Comparison of ENCODE assay signal across 21 cellular contexts in genomic region chr4:95091272-95091671, GRCh38.
DNase-seq lines count a peak whose midpoint lies in the region; ATAC-seq, FAIRE-seq and TF ChIP-seq lines count a peak whose summit lies in the region.
"Had no signal": no experiment of that assay in that cellular context is flagged by ENCODE, and none has a peak within 500 bp of the region (broad histone marks: within the 10 kb centered on the region; RNA-seq: fewer than 3 reads in every experiment).

No MANE protein-coding gene starts in this region.

- no peak for DNase-seq in Right ventricle myocardium superior
- no peak for DNase-seq in left ventricle myocardium inferior
- DNase-seq in adipocyte (ENCODE audit: low read depth): peak; percentile 65
- peak; percentile 72 for DNase-seq in iris pigment epithelial cell (ENCODE audit: low read depth)
- no peak for DNase-seq in CD8-positive, alpha-beta T cell
- no peak for DNase-seq in HK-2 (ENCODE audit: unreplicated experiment)
- DNase-seq in kidney: no peak
- DNase-seq: ACHN; activated CD4-positive, alpha-beta T cell treated with anti-CD3 and anti-CD28 coated beads, Interleukin-2, amount 50 U/mL, for 4 hours; CD8-positive, alpha-beta memory T cell; NCI-H1092; NCI-H2107; NCI-H526 treated with DMSO at 0.1 percent for 48 hours; spleen; SW 1271 had no signal

- H3K4me1 ChIP-seq in left ventricle myocardium inferior (peaks cover 4% of the 10 kb centered on the region), adipocyte (ENCODE audit: control insufficient read depth, insufficient read depth, low read length) (peaks cover 14% of the 10 kb centered on the region), kidney (ENCODE audit: control insufficient read depth in 1 of 2, insufficient read depth in 1 of 2, low read depth in 1 of 2, low read length in 2 of 2) (no peaks in the 10 kb centered on the region)
- H3K4me1 ChIP-seq in CD8-positive, alpha-beta T cell (ENCODE audit: insufficient read depth, low read length): no peaks in the 10 kb centered on the region
- H3K4me1 ChIP-seq: HAP-1, spleen had no signal

- H3K9ac ChIP-seq in adipocyte (ENCODE audit: low read length) (no peak overlapping the region), kidney (ENCODE audit: low read length in 2 of 2) (no peak overlapping the region)

- no peak overlapping the region for H3K4me3 Mint-ChIP-seq in CD8-positive, alpha-beta T cell
- H3K4me3 Mint-ChIP-seq: activated naive CD8-positive, alpha-beta T cell; CD8-positive, alpha-beta memory T cell; stimulated activated memory B cell treated with anti-CD40 and anti-IgM and Interleukin-4, amounts not matched to agents 10 μg/mL and 1 μg/mL and 100 μg/mL, for 72 hours had no signal

- H3K27me3 ChIP-seq in left ventricle myocardium inferior (ENCODE audit: low read depth): no peaks in the 10 kb centered on the region
- no peaks in the 10 kb centered on the region for H3K27me3 ChIP-seq in adipocyte (replicated peaks; ENCODE audit: control insufficient read depth, insufficient read depth, low read length)
- no peaks in the 10 kb centered on the region for H3K27me3 ChIP-seq in CD8-positive, alpha-beta T cell (ENCODE audit: insufficient read depth, low read length)
- H3K27me3 ChIP-seq: gastroesophageal sphincter, spleen had no signal

- TF ChIP-seq CTCF in left ventricle myocardium inferior (IDR thresholded peaks at IDR 0.05; ENCODE audit: borderline replicate concordance): no peak
- no peak for TF ChIP-seq CTCF in CD8-positive, alpha-beta T cell (IDR thresholded peaks at IDR 0.05)
- TF ChIP-seq CTCF in kidney (IDR thresholded peaks at IDR 0.05; ENCODE audit: borderline replicate concordance, extremely low read depth, insufficient read depth): no peak

- intact Hi-C loops in Right ventricle myocardium superior (cut with DNase I): no loop called here
- intact Hi-C loops in left ventricle myocardium inferior (cut with micrococcal nuclease): no loop called here
- intact Hi-C loops in CD8-positive, alpha-beta T cell (cut with DNase I, micrococcal nuclease): loop anchor here in 1 of 2 experiments (10.0 kb wide), 1 partner anchor 466 kb away; no protein-coding TSS in a partner anchor
- intact Hi-C loops in kidney (cut with DNase I): no loop called here

- no peaks in the 10 kb centered on the region for H3K27me3 Mint-ChIP-seq in CD8-positive, alpha-beta T cell (ENCODE audit: low read depth)
- H3K27me3 Mint-ChIP-seq: activated naive CD8-positive, alpha-beta T cell; CD8-positive, alpha-beta memory T cell; stimulated activated memory B cell treated with anti-CD40 and anti-IgM and Interleukin-4, amounts not matched to agents 10 μg/mL and 1 μg/mL and 100 μg/mL, for 72 hours had no signal

- H3K27ac ChIP-seq in left ventricle myocardium inferior (replicated peaks): no peak overlapping the region
- no peak overlapping the region for H3K27ac ChIP-seq in CD8-positive, alpha-beta T cell (ENCODE audit: low read depth, low read length)
- H3K27ac ChIP-seq in kidney (ENCODE audit: low read depth in 2 of 2, low read length in 2 of 2): no peak overlapping the region
- H3K27ac ChIP-seq: spleen had no signal

- no peak overlapping the region for H3K4me3 ChIP-seq in left ventricle myocardium inferior
- H3K4me3 ChIP-seq in adipocyte (ENCODE audit: low read length): no peak overlapping the region
- H3K4me3 ChIP-seq in CD8-positive, alpha-beta T cell (ENCODE audit: low read depth, low read length): no peak overlapping the region
- H3K4me3 ChIP-seq in kidney (ENCODE audit: low read length in 2 of 2): no peak overlapping the region
- H3K4me3 ChIP-seq: gastroesophageal sphincter, HAP-1, spleen had no signal

- H3K9me3 ChIP-seq in left ventricle myocardium inferior (replicated peaks) (no peaks in the 10 kb centered on the region), adipocyte (ENCODE audit: control insufficient read depth, low read length) (no peaks in the 10 kb centered on the region), kidney (ENCODE audit: control insufficient read depth in 1 of 2, low read length in 2 of 2) (no peaks in the 10 kb centered on the region)
- no peaks in the 10 kb centered on the region for H3K9me3 ChIP-seq in CD8-positive, alpha-beta T cell (ENCODE audit: low read length)
- H3K9me3 ChIP-seq: gastroesophageal sphincter, HAP-1, spleen had no signal

- H3K36me3 Mint-ChIP-seq in CD8-positive, alpha-beta T cell: no peaks in the 10 kb centered on the region
- H3K36me3 Mint-ChIP-seq: activated naive CD8-positive, alpha-beta T cell; CD8-positive, alpha-beta memory T cell; stimulated activated memory B cell treated with anti-CD40 and anti-IgM and Interleukin-4, amounts not matched to agents 10 μg/mL and 1 μg/mL and 100 μg/mL, for 72 hours had no signal

- H3K27ac Mint-ChIP-seq in CD8-positive, alpha-beta T cell: no peak overlapping the region
- H3K27ac Mint-ChIP-seq: activated naive CD8-positive, alpha-beta T cell; CD8-positive, alpha-beta memory T cell; stimulated activated memory B cell treated with anti-CD40 and anti-IgM and Interleukin-4, amounts not matched to agents 10 μg/mL and 1 μg/mL and 100 μg/mL, for 72 hours had no signal

- CTCF ChIA-PET in CD8-positive, alpha-beta T cell (lab: Charles Lee): no interaction called here

- no peaks in the 10 kb centered on the region for H3K9me3 Mint-ChIP-seq in CD8-positive, alpha-beta T cell
- H3K9me3 Mint-ChIP-seq: stimulated activated memory B cell treated with anti-CD40 and anti-IgM and Interleukin-4, amounts not matched to agents 10 μg/mL and 1 μg/mL and 100 μg/mL, for 72 hours had no signal

- H3K4me1 Mint-ChIP-seq in CD8-positive, alpha-beta T cell (ENCODE audit: low read depth): no peaks in the 10 kb centered on the region
- H3K4me1 Mint-ChIP-seq: CD8-positive, alpha-beta memory T cell; stimulated activated memory B cell treated with anti-CD40 and anti-IgM and Interleukin-4, amounts not matched to agents 10 μg/mL and 1 μg/mL and 100 μg/mL, for 72 hours had no signal

- peak; percentile 25 for ATAC-seq in Right ventricle myocardium superior (ENCODE audit: poor library complexity)
- no peak for ATAC-seq in CD8-positive, alpha-beta T cell
- ATAC-seq in HG02571 (IDR thresholded peaks at IDR 0.05; ENCODE audit: unreplicated experiment): no peak
- ATAC-seq: gastroesophageal sphincter; stimulated activated memory B cell treated with anti-CD40 and anti-IgM and Interleukin-4, amounts not matched to agents 10 μg/mL and 1 μg/mL and 100 μg/mL, for 72 hours had no signal

- no peak for FAIRE-seq in kidney (lab: Jason Lieb, UNC)
- FAIRE-seq: GM12891 had no signal

- POLR2A ChIA-PET in CD8-positive, alpha-beta T cell (lab: Charles Lee): no interaction called here

- no peaks in the 10 kb centered on the region for H3K36me3 ChIP-seq in left ventricle myocardium inferior
- no peaks in the 10 kb centered on the region for H3K36me3 ChIP-seq in adipocyte (ENCODE audit: control insufficient read depth, insufficient read depth, low read length, severe bottlenecking)
- H3K36me3 ChIP-seq in CD8-positive, alpha-beta T cell (ENCODE audit: insufficient read depth, low read length): no peaks in the 10 kb centered on the region
- H3K36me3 ChIP-seq in kidney (ENCODE audit: control insufficient read depth in 1 of 2, insufficient read depth in 2 of 2, low read length in 2 of 2): no peaks in the 10 kb centered on the region
- H3K36me3 ChIP-seq: gastroesophageal sphincter, HAP-1, spleen had no signal

Comparison
In these comparisons a context has a peak if more than half of its experiments do, and no peak if none do; other contexts are left out.
1. DNase-seq: peak in adipocyte (single experiment) and iris pigment epithelial cell (single experiment); none in Right ventricle myocardium superior (single experiment), left ventricle myocardium inferior (single experiment), CD8-positive, alpha-beta T cell (0 of 7), HK-2 (single experiment) and kidney (single experiment).